In the genomic region with DNA sequence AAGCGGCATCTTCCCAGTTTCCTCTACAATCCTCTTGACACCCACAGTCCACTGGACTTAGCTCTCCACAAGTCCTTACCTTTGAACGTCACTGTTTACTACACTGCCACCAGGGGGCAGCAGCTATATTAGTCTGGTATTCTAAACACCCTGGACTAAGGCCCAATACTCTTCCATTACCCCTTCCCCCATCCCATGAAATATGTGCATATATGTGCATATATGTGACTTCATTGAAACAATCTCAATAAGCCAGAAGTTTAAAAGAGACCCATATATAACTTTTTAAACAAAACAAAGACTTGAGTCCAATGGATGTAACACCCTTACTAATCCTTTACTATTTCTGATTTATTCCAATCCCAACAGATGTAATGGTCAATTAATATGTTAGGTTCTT, we compare ENCODE assay signal across 8 cellular contexts. TPM values are rescaled to one million over a fixed set of nuclear protein-coding genes. Genes with fewer than 3 reads are reported as not detected.
DNase-seq lines count a peak whose midpoint lies in the region; ATAC-seq and TF ChIP-seq lines count a peak whose summit lies in the region.

No MANE protein-coding gene starts in this region.

- H3K79me2 ChIP-seq in Karpas-422 (ENCODE audit: low read length): no peaks in the 10 kb centered on the region
- H3K79me2 ChIP-seq in parathyroid adenoma: no peaks in the 10 kb centered on the region

- H3K4me3 Mint-ChIP-seq in activated T-helper 1 cell treated with anti-CD3 and anti-CD28 coated beads, Interleukin-12 subunit alpha, Interleukin-12 subunit beta, Interleukin-2, Interleukin-4 antibody, amounts not matched to agents 30 ng/mL and 10 ng/mL and 1 ng/mL, durations not matched to agents 14 hours and 24 hours and 36 hours: no peak overlapping the region

- H2AFZ ChIP-seq in Karpas-422 (ENCODE audit: low read length): no peak overlapping the region
- H2AFZ ChIP-seq in parathyroid adenoma: no peak overlapping the region

- DNase-seq in ELR (ENCODE audit: low read depth) (peak; percentile 79), Karpas-422 (peak; percentile 90), RPMI7951 (ENCODE audit: low read depth) (peak; percentile 63), foreskin melanocyte (peak; percentile 46), uterus (peak; percentile 25 to 57)
- DNase-seq in activated T-helper 1 cell treated with anti-CD3 and anti-CD28 coated beads, Interleukin-12 subunit alpha, Interleukin-12 subunit beta, Interleukin-2, Interleukin-4 antibody, amounts not matched to agents 30 ng/mL and 10 ng/mL and 1 ng/mL, durations not matched to agents 14 hours and 24 hours and 36 hours (ENCODE audit: low spot score): peak; percentile 56

- H3K27me3 Mint-ChIP-seq in activated T-helper 1 cell treated with anti-CD3 and anti-CD28 coated beads, Interleukin-12 subunit alpha, Interleukin-12 subunit beta, Interleukin-2, Interleukin-4 antibody, amounts not matched to agents 30 ng/mL and 10 ng/mL and 1 ng/mL, durations not matched to agents 14 hours and 24 hours and 36 hours (ENCODE audit: insufficient read depth): no peaks in the 10 kb centered on the region

- H3K4me1 ChIP-seq in Karpas-422 (ENCODE audit: low read length) (no peaks in the 10 kb centered on the region), parathyroid adenoma (no peaks in the 10 kb centered on the region), uterus (no peaks in the 10 kb centered on the region)

- H3K9ac ChIP-seq in Karpas-422 (ENCODE audit: low read length): no peak overlapping the region
- no peak overlapping the region for H3K9ac ChIP-seq in parathyroid adenoma

- H3K27me3 ChIP-seq in Karpas-422 (ENCODE audit: low read length): no peaks in the 10 kb centered on the region
- no peaks in the 10 kb centered on the region for H3K27me3 ChIP-seq in parathyroid adenoma (ENCODE audit: control insufficient read depth, insufficient read depth, low read length)
- no peaks in the 10 kb centered on the region for H3K27me3 ChIP-seq in uterus

- no peaks in the 10 kb centered on the region for H3K9me3 Mint-ChIP-seq in activated T-helper 1 cell treated with anti-CD3 and anti-CD28 coated beads, Interleukin-12 subunit alpha, Interleukin-12 subunit beta, Interleukin-2, Interleukin-4 antibody, amounts not matched to agents 30 ng/mL and 10 ng/mL and 1 ng/mL, durations not matched to agents 14 hours and 24 hours and 36 hours

- H3K9me2 ChIP-seq in Karpas-422 (replicated peaks; ENCODE audit: insufficient read depth, low read length): no peaks in the 10 kb centered on the region

- peaks cover 3% of the 10 kb centered on the region; the same call in 1 of the 2 replicates for H4K20me1 ChIP-seq in Karpas-422 (ENCODE audit: insufficient read depth, low read depth, low read length)

- H3K9me3 ChIP-seq in Karpas-422 (ENCODE audit: low read length): no peaks in the 10 kb centered on the region
- H3K9me3 ChIP-seq in parathyroid adenoma (ENCODE audit: control insufficient read depth, low read length): no peaks in the 10 kb centered on the region
- H3K9me3 ChIP-seq in uterus: no peaks in the 10 kb centered on the region

- H3K4me3 ChIP-seq in Karpas-422 (ENCODE audit: low read length): no peak overlapping the region
- no peak overlapping the region for H3K4me3 ChIP-seq in parathyroid adenoma (ENCODE audit: low read depth, low read length)
- no peak overlapping the region for H3K4me3 ChIP-seq in uterus

- H3K4me1 Mint-ChIP-seq in activated T-helper 1 cell treated with anti-CD3 and anti-CD28 coated beads, Interleukin-12 subunit alpha, Interleukin-12 subunit beta, Interleukin-2, Interleukin-4 antibody, amounts not matched to agents 30 ng/mL and 10 ng/mL and 1 ng/mL, durations not matched to agents 14 hours and 24 hours and 36 hours (ENCODE audit: low read depth): peaks cover 24% of the 10 kb centered on the region

- no peak overlapping the region for H3K4me2 ChIP-seq in Karpas-422 (ENCODE audit: low read depth, low read length, poor library complexity, severe bottlenecking)
- no peak overlapping the region for H3K4me2 ChIP-seq in parathyroid adenoma (ENCODE audit: low read length)

- peaks cover 6% of the 10 kb centered on the region for H3K36me3 Mint-ChIP-seq in activated T-helper 1 cell treated with anti-CD3 and anti-CD28 coated beads, Interleukin-12 subunit alpha, Interleukin-12 subunit beta, Interleukin-2, Interleukin-4 antibody, amounts not matched to agents 30 ng/mL and 10 ng/mL and 1 ng/mL, durations not matched to agents 14 hours and 24 hours and 36 hours (ENCODE audit: low read depth)

- no peaks in the 10 kb centered on the region for H3K36me3 ChIP-seq in Karpas-422 (ENCODE audit: insufficient read depth, low read length)
- no peaks in the 10 kb centered on the region for H3K36me3 ChIP-seq in parathyroid adenoma (ENCODE audit: control insufficient read depth, insufficient read depth, low read length)
- no peaks in the 10 kb centered on the region for H3K36me3 ChIP-seq in uterus

- TF ChIP-seq CTCF in parathyroid adenoma (IDR thresholded peaks at IDR 0.05): peak; percentile 66
- TF ChIP-seq CTCF in uterus (IDR thresholded peaks at IDR 0.05): peak; percentile 37 to 48 (median 41)

- H3K27ac ChIP-seq in Karpas-422 (ENCODE audit: low read length): no peak overlapping the region
- no peak overlapping the region for H3K27ac ChIP-seq in parathyroid adenoma
- no peak overlapping the region for H3K27ac ChIP-seq in uterus

- ATAC-seq in GM21786 (IDR thresholded peaks at IDR 0.05; ENCODE audit: unreplicated experiment): peak; percentile 98

- TF ChIP-seq POLR2A in uterus (IDR thresholded peaks at IDR 0.05): no peak

- H3K27ac Mint-ChIP-seq in activated T-helper 1 cell treated with anti-CD3 and anti-CD28 coated beads, Interleukin-12 subunit alpha, Interleukin-12 subunit beta, Interleukin-2, Interleukin-4 antibody, amounts not matched to agents 30 ng/mL and 10 ng/mL and 1 ng/mL, durations not matched to agents 14 hours and 24 hours and 36 hours: no peak overlapping the region

- intact Hi-C loops in activated T-helper 1 cell treated with anti-CD3 and anti-CD28 coated beads, Interleukin-12 subunit alpha, Interleukin-12 subunit beta, Interleukin-2, Interleukin-4 antibody, amounts not matched to agents 30 ng/mL and 10 ng/mL and 1 ng/mL, durations not matched to agents 14 hours and 24 hours and 36 hours (cut with micrococcal nuclease): loop anchor here (1.0 to 5.0 kb wide), 4 partner anchors 15 to 554 kb away; a partner anchor contains a TSS
- intact Hi-C loops in uterus (cut with DNase I; ENCODE audit: low total_unique reads): no loop called here

RNA-seq across cellular contexts. Expression of a gene that starts 15.5 kb away (rescaled TPM):
- total RNA-seq in Karpas-422 (2014; rRNA removed; shearing (Covaris generic); ENCODE audit: low replicate concordance): 8.8 and 12.4 TPM in 2 replicates
- 1.7 and 2.2 TPM in 2 replicates for total RNA-seq in RPMI7951 (2014; rRNA removed; shearing (Covaris generic))
- 4.0 and 7.2 TPM in 2 replicates for total RNA-seq in activated T-helper 1 cell treated with anti-CD3 and anti-CD28 coated beads, Interleukin-12 subunit alpha, Interleukin-12 subunit beta, Interleukin-2, Interleukin-4 antibody, amounts not matched to agents 30 ng/mL and 10 ng/mL and 1 ng/mL, durations not matched to agents 14 hours and 24 hours and 36 hours
- 1 to 10 TPM in 2 of 4 donors, under 1 TPM in 2; 0.26 to 5.7 (median 1.1) TPM for total RNA-seq in uterus
